ENCODE assay signal across 12 cellular contexts in genomic region chr20:58127731-58128130, GRCh38.
A peak's percentile ranks its signal among the peaks of the same experiment; 100 is the strongest.
DNase-seq lines count a peak whose midpoint lies in the region; ATAC-seq and TF ChIP-seq lines count a peak whose summit lies in the region.
"Had no signal": no experiment of that assay in that cellular context is flagged by ENCODE, and none has a peak within 500 bp of the region (broad histone marks: within the 10 kb centered on the region; RNA-seq: fewer than 3 reads in every experiment).

No MANE protein-coding gene starts in this region.

- TF ChIP-seq CTCF in SK-N-SH (IDR thresholded peaks at IDR 0.05): no peak
- TF ChIP-seq CTCF in fibroblast of pulmonary artery (IDR thresholded peaks at IDR 0.05; ENCODE audit: low read length, missing control alignments): no peak
- TF ChIP-seq CTCF in tibial nerve (IDR thresholded peaks at IDR 0.05): no peak
- no peak for TF ChIP-seq CTCF in GM13976 (IDR thresholded peaks at IDR 0.05; ENCODE audit: borderline replicate concordance, control extremely low read depth, extremely low read depth, insufficient read depth, missing control alignments)
- no peak for TF ChIP-seq CTCF in CD8-positive, alpha-beta T cell (IDR thresholded peaks at IDR 0.05)

- TF ChIP-seq EP300 in SK-N-SH (IDR thresholded peaks at IDR 0.05; ENCODE audit: borderline replicate concordance in 1 of 2, low read depth in 1 of 2, low read length in 1 of 2): peak in 1 of 2 experiments; percentile 79; a peak in 2 of 4 replicates
- TF ChIP-seq EP300 in tibial nerve (IDR thresholded peaks at IDR 0.05): no peak

- peaks cover 6% of the 10 kb centered on the region for H3F3A ChIP-seq in SK-N-SH (replicated peaks; ENCODE audit: insufficient read depth)

- H3K4me3 Mint-ChIP-seq in activated naive CD4-positive, alpha-beta T cell treated with anti-CD3 and anti-CD28 coated beads for 36 hours: no peak overlapping the region
- no peak overlapping the region for H3K4me3 Mint-ChIP-seq in activated naive CD4-positive, alpha-beta T cell treated with anti-CD3 and anti-CD28 coated beads, Interleukin-2, amount 10 ng/mL, durations not matched to agents 7 days and 5 days
- no peak overlapping the region for H3K4me3 Mint-ChIP-seq in CD8-positive, alpha-beta T cell
- H3K4me3 Mint-ChIP-seq: natural killer cell had no signal

- peak overlapping the region; percentile 72 for H3K4me2 ChIP-seq in SK-N-SH

- H4K20me1 ChIP-seq in SK-N-SH (ENCODE audit: insufficient read depth): no peaks in the 10 kb centered on the region

- POLR2A ChIA-PET in SK-N-SH (lab: Yijun Ruan, JAX): no interaction called here
- POLR2A ChIA-PET in CD8-positive, alpha-beta T cell (lab: Charles Lee): no interaction called here

- in situ Hi-C loops in GM13976 (cut with MboI; ENCODE audit: low sequenced_read_pairs, unreplicated experiment): no loop called here

- H3K4me3 ChIP-seq in SK-N-SH (ENCODE audit: low read depth in 2 of 2, low read length in 1 of 2) (no peak overlapping the region; a peak in 1 of 4 replicates), fibroblast of pulmonary artery (replicated peaks; ENCODE audit: low read depth, low read length) (no peak overlapping the region), tibial nerve (no peak overlapping the region)
- no peak overlapping the region for H3K4me3 ChIP-seq in CD8-positive, alpha-beta T cell (ENCODE audit: low read depth, low read length)
- H3K4me3 ChIP-seq: gastroesophageal sphincter had no signal

- peaks cover 17% of the 10 kb centered on the region for H3K4me1 Mint-ChIP-seq in activated naive CD4-positive, alpha-beta T cell treated with anti-CD3 and anti-CD28 coated beads for 36 hours (ENCODE audit: low read depth)
- peaks cover 19% of the 10 kb centered on the region for H3K4me1 Mint-ChIP-seq in activated naive CD4-positive, alpha-beta T cell treated with anti-CD3 and anti-CD28 coated beads, Interleukin-2, amount 10 ng/mL, durations not matched to agents 7 days and 5 days
- H3K4me1 Mint-ChIP-seq in CD8-positive, alpha-beta T cell (ENCODE audit: low read depth): peaks cover 9% of the 10 kb centered on the region

- CTCF ChIA-PET in activated naive CD4-positive, alpha-beta T cell treated with anti-CD3 and anti-CD28 coated beads for 36 hours (lab: Charles Lee): interaction anchor here (0.7 kb wide), 1 partner anchor 407 kb away, joined by 4 read pairs; no protein-coding TSS in a partner anchor
- CTCF ChIA-PET in activated naive CD4-positive, alpha-beta T cell treated with anti-CD3 and anti-CD28 coated beads, Interleukin-2, amount 10 ng/mL, durations not matched to agents 7 days and 5 days (lab: Charles Lee): no interaction called here
- CTCF ChIA-PET in SK-N-SH (lab: Yijun Ruan, JAX): interaction anchor here (2.7 kb wide), 1 partner anchor 12 kb away, joined by 8 read pairs; no protein-coding TSS in a partner anchor
- CTCF ChIA-PET in CD8-positive, alpha-beta T cell (lab: Charles Lee): no interaction called here

- H3K27me3 ChIP-seq in SK-N-SH (ENCODE audit: insufficient read depth) (no peaks in the 10 kb centered on the region), tibial nerve (no peaks in the 10 kb centered on the region)
- peaks cover 9% of the 10 kb centered on the region for H3K27me3 ChIP-seq in CD8-positive, alpha-beta T cell (ENCODE audit: insufficient read depth, low read length)
- H3K27me3 ChIP-seq: gastroesophageal sphincter had no signal

- no peak overlapping the region for H2AFZ ChIP-seq in SK-N-SH (ENCODE audit: low read depth)

- H3K36me3 Mint-ChIP-seq in activated naive CD4-positive, alpha-beta T cell treated with anti-CD3 and anti-CD28 coated beads for 36 hours (ENCODE audit: low read depth): no peaks in the 10 kb centered on the region
- H3K36me3 Mint-ChIP-seq in activated naive CD4-positive, alpha-beta T cell treated with anti-CD3 and anti-CD28 coated beads, Interleukin-2, amount 10 ng/mL, durations not matched to agents 7 days and 5 days: no peaks in the 10 kb centered on the region
- H3K36me3 Mint-ChIP-seq in CD8-positive, alpha-beta T cell: no peaks in the 10 kb centered on the region

- H3K36me3 ChIP-seq in SK-N-SH (replicated peaks in 1 of 2; ENCODE audit: control insufficient read depth in 1 of 2, insufficient read depth in 2 of 2, low read length in 1 of 2) (no peaks in the 10 kb centered on the region), tibial nerve (no peaks in the 10 kb centered on the region)
- no peaks in the 10 kb centered on the region for H3K36me3 ChIP-seq in CD8-positive, alpha-beta T cell (ENCODE audit: insufficient read depth, low read length)
- H3K36me3 ChIP-seq: gastroesophageal sphincter had no signal

- H3K27ac Mint-ChIP-seq in activated naive CD4-positive, alpha-beta T cell treated with anti-CD3 and anti-CD28 coated beads for 36 hours: no peak overlapping the region
- no peak overlapping the region for H3K27ac Mint-ChIP-seq in activated naive CD4-positive, alpha-beta T cell treated with anti-CD3 and anti-CD28 coated beads, Interleukin-2, amount 10 ng/mL, durations not matched to agents 7 days and 5 days
- H3K27ac Mint-ChIP-seq in CD8-positive, alpha-beta T cell: no peak overlapping the region
- H3K27ac Mint-ChIP-seq: natural killer cell had no signal

- TF ChIP-seq POLR2A in tibial nerve (IDR thresholded peaks at IDR 0.05): no peak

- intact Hi-C loops in activated naive CD4-positive, alpha-beta T cell treated with anti-CD3 and anti-CD28 coated beads for 36 hours (cut with micrococcal nuclease): no loop called here
- intact Hi-C loops in CD8-positive, alpha-beta T cell (cut with DNase I, micrococcal nuclease): no loop called here

- peak; percentile 36 for DNase-seq in activated naive CD4-positive, alpha-beta T cell treated with anti-CD3 and anti-CD28 coated beads for 36 hours
- DNase-seq in activated naive CD4-positive, alpha-beta T cell treated with anti-CD3 and anti-CD28 coated beads, Interleukin-2, amount 10 ng/mL, durations not matched to agents 7 days and 5 days: no peak
- DNase-seq in SK-N-SH (no peak), fibroblast of pulmonary artery (ENCODE audit: low read depth) (peak; percentile 79), tibial nerve (ENCODE audit: low spot score in 2 of 2) (peak; percentile 55 to 59), GM13976 (ENCODE audit: low spot score) (no peak)
- DNase-seq in CD8-positive, alpha-beta T cell: no peak
- DNase-seq: activated naive CD4-positive, alpha-beta T cell treated with anti-CD3 and anti-CD28 coated beads, Interleukin-2, amount 50 U/mL, for 16 hours; natural killer cell; NCI-H524 had no signal

- no peak for ATAC-seq in CD8-positive, alpha-beta T cell
- no peak for ATAC-seq in GM19455 (IDR thresholded peaks at IDR 0.05; ENCODE audit: unreplicated experiment)
- ATAC-seq: gastroesophageal sphincter, natural killer cell had no signal

- H3K9me3 ChIP-seq in SK-N-SH: 0 out of 2 replicates have a peak, but pooled peaks cover 4% of the 10 kb centered on the region
- H3K9me3 ChIP-seq in tibial nerve: peaks cover 0 to 13% (median 0%) of the 10 kb centered on the region in 4 donors
- peaks cover 4% of the 10 kb centered on the region for H3K9me3 ChIP-seq in CD8-positive, alpha-beta T cell (ENCODE audit: low read length)

- peaks cover 52% of the 10 kb centered on the region for H3K27me3 Mint-ChIP-seq in activated naive CD4-positive, alpha-beta T cell treated with anti-CD3 and anti-CD28 coated beads for 36 hours (ENCODE audit: low read depth)
- H3K27me3 Mint-ChIP-seq in activated naive CD4-positive, alpha-beta T cell treated with anti-CD3 and anti-CD28 coated beads, Interleukin-2, amount 10 ng/mL, durations not matched to agents 7 days and 5 days: peaks cover 63% of the 10 kb centered on the region
- H3K27me3 Mint-ChIP-seq in CD8-positive, alpha-beta T cell (ENCODE audit: low read depth): peaks cover 47% of the 10 kb centered on the region

- no peaks in the 10 kb centered on the region for H3K9me2 ChIP-seq in SK-N-SH

- 20% methylated on average over 6 of the region's 6 CpGs for WGBS in SK-N-SH (ENCODE audit: low lambda C conversion rate)
- 36 to 41% methylated on average over 6 of the region's 6 CpGs for WGBS in tibial nerve, 2 donors

- TF ChIP-seq RAD21 in SK-N-SH (IDR thresholded peaks at IDR 0.05; ENCODE audit: low read length): no peak

- no peaks in the 10 kb centered on the region for H3K79me2 ChIP-seq in SK-N-SH (ENCODE audit: insufficient read depth)

- H3K4me1 ChIP-seq in SK-N-SH (ENCODE audit: control insufficient read depth in 1 of 2, insufficient read depth in 2 of 2, low read depth in 1 of 2, low read length in 1 of 2) (peaks cover 16 to 25% of the 10 kb centered on the region in 2 experiments), tibial nerve (peaks cover 0 to 52% (median 11%) of the 10 kb centered on the region in 4 donors)
- peaks cover 9% of the 10 kb centered on the region for H3K4me1 ChIP-seq in CD8-positive, alpha-beta T cell (ENCODE audit: insufficient read depth, low read length)

- H3K9me3 Mint-ChIP-seq in activated naive CD4-positive, alpha-beta T cell treated with anti-CD3 and anti-CD28 coated beads for 36 hours: peaks cover 16% of the 10 kb centered on the region
- peaks cover 13% of the 10 kb centered on the region for H3K9me3 Mint-ChIP-seq in activated naive CD4-positive, alpha-beta T cell treated with anti-CD3 and anti-CD28 coated beads, Interleukin-2, amount 10 ng/mL, durations not matched to agents 7 days and 5 days
- peaks cover 25% of the 10 kb centered on the region for H3K9me3 Mint-ChIP-seq in CD8-positive, alpha-beta T cell

- H3K27ac ChIP-seq in SK-N-SH (ENCODE audit: low read depth in 2 of 2, low read length in 1 of 2): peak overlapping the region in 1 of 2 experiments; percentile 9; a peak in 1 of 4 replicates
- H3K27ac ChIP-seq in tibial nerve: peak overlapping the region in 1 of 4 donors; percentile 11
- H3K27ac ChIP-seq in CD8-positive, alpha-beta T cell (ENCODE audit: low read depth, low read length): no peak overlapping the region
- H3K27ac ChIP-seq: gastroesophageal sphincter had no signal

- H3K9ac ChIP-seq in SK-N-SH: peak overlapping the region; percentile 19; the same call in 1 of the 2 replicates

TF ChIP-seq in SK-N-SH, 30 proteins besides CTCF, POLR2A, EP300 and RAD21 (continues in another document):
- TF ChIP-seq USF2 (IDR thresholded peaks at IDR 0.05; ENCODE audit: borderline replicate concordance, low read depth, low read length) (no peak), RFX5 (IDR thresholded peaks at IDR 0.05; ENCODE audit: low read length) (no peak), TCF12 (IDR thresholded peaks at IDR 0.05) (peak; percentile 90), NFIC (IDR thresholded peaks at IDR 0.05; ENCODE audit: borderline replicate concordance) (peak; percentile 92), SIN3A (IDR thresholded peaks at IDR 0.05; ENCODE audit: borderline replicate concordance, low read depth, low read length) (0 out of 2 replicates have a peak, but pooled peaks have one; percentile 24), FOSL2 (IDR thresholded peaks at IDR 0.05; ENCODE audit: borderline replicate concordance, low read depth) (0 out of 2 replicates have a peak, but pooled peaks have one; percentile 36)

Comparison
In these comparisons a context has a peak if more than half of its experiments do, and no peak if none do; other contexts are left out.
1. DNase-seq: peak in activated naive CD4-positive, alpha-beta T cell treated with anti-CD3 and anti-CD28 coated beads for 36 hours (single experiment), fibroblast of pulmonary artery (single experiment) and tibial nerve (2 of 2); none in activated naive CD4-positive, alpha-beta T cell treated with anti-CD3 and anti-CD28 coated beads, Interleukin-2, amount 10 ng/mL, durations not matched to agents 7 days and 5 days (single experiment), SK-N-SH (single experiment), GM13976 (single experiment) and CD8-positive, alpha-beta T cell (0 of 7).
2. CTCF ChIA-PET loops: an anchor here in activated naive CD4-positive, alpha-beta T cell treated with anti-CD3 and anti-CD28 coated beads for 36 hours (0.7 kb wide) and SK-N-SH (2.7 kb wide); none called in activated naive CD4-positive, alpha-beta T cell treated with anti-CD3 and anti-CD28 coated beads, Interleukin-2, amount 10 ng/mL, durations not matched to agents 7 days and 5 days and CD8-positive, alpha-beta T cell.